In the genomic region with DNA sequence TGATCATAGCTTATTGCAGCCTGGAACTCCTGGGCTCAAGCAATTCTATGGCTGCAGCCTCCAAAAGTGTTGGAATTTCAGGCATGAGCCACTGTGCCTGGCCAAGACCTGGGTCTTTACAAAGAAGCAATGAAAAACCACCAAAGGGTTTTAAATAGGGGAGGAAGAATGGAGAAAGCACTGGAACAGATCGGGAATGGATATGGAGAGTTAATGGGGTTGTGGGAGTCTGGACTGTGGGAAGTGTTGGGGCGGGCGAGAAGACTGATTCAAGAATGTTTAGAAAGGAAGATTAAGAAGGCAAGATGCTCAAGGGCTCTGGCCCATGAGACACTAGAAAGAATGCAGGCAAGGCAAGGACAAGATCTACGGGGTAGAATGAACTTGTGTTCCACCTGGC, we compare ENCODE assay signal across 21 cellular contexts.
DNase-seq lines count a peak whose midpoint lies in the region; ATAC-seq and TF ChIP-seq lines count a peak whose summit lies in the region.
"Had no signal": no experiment of that assay in that cellular context is flagged by ENCODE, and none has a peak within 500 bp of the region (broad histone marks: within the 10 kb centered on the region; RNA-seq: fewer than 3 reads in every experiment).

No MANE protein-coding gene starts in this region.

- no peaks in the 10 kb centered on the region for H3K4me1 ChIP-seq in stomach
- H3K4me1 ChIP-seq: left lung, testis had no signal

- H3K4me1 Mint-ChIP-seq in T-helper 17 cell: peaks cover 10% of the 10 kb centered on the region

- peaks cover 23% of the 10 kb centered on the region for H3K36me3 Mint-ChIP-seq in T-helper 17 cell (ENCODE audit: low read depth)

- H3K27ac Mint-ChIP-seq in T-helper 17 cell: peak overlapping the region; percentile 75
- H3K27ac Mint-ChIP-seq: brain, GM23338 had no signal

- TF ChIP-seq CTCF in stomach (IDR thresholded peaks at IDR 0.05): no peak

- peak; percentile 6 for DNase-seq in activated effector memory CD4-positive, alpha-beta T cell treated with anti-CD3 and anti-CD28 coated beads, Interleukin-2, amount 50 U/mL, for 16 hours
- DNase-seq in activated effector memory CD4-positive, alpha-beta T cell treated with Interleukin-2 at 50 U/mL for 16 hours: no peak
- DNase-seq in T-helper 17 cell (no peak), left lobe of liver (ENCODE audit: low spot score) (peak; percentile 3), stomach (peak; percentile 3), SIG-M5 treated with dmso at 0.1 percent for 504 hours (lab: John Stamatoyannopoulos, UW; ENCODE audit: unreplicated experiment) (no peak), substantia nigra (lab: John Stamatoyannopoulos, UW) (no peak)
- DNase-seq: activated CD4-positive, alpha-beta T cell treated with anti-CD3 and anti-CD28 coated beads for 1 hour; activated T-cell treated with anti-CD3 and anti-CD28 coated beads for 4 hours; cortex of kidney; NCI-H1436; NCI-H526 treated with DMSO at 0.1 percent for 48 hours; RPMI8226; stimulated activated CD4-positive, alpha-beta T cell treated with anti-CD3 and anti-CD28 coated beads, Interleukin-12 subunit alpha, Interleukin-12 subunit beta, amount 100 ng/mL, for 4 hours; stimulated activated CD8-positive, alpha-beta memory T cell treated with anti-CD3 and anti-CD28 coated beads, Interleukin-4, amount 100 ng/mL, for 48 hours; testis had no signal

- peaks cover 0 to 7% (median 0%) of the 10 kb centered on the region in 4 donors for H3K36me3 ChIP-seq in stomach
- H3K36me3 ChIP-seq: left lung had no signal

- ATAC-seq in T-helper 17 cell (no peak), left lobe of liver (no peak)
- ATAC-seq: GM23338, SK-N-SH treated with all-trans-retinoic acid at 6 μM for 48 hours had no signal

- TF ChIP-seq EP300 in stomach (IDR thresholded peaks at IDR 0.05): no peak

- intact Hi-C loops in stomach (cut with DNase I; ENCODE audit: low total_unique reads): no loop called here

- WGBS in stomach, 5 donors: 88 to 99% (median 94%) methylated on average over 4 of the region's 4 CpGs

- H3K27ac ChIP-seq in stomach (no peak overlapping the region), substantia nigra (ENCODE audit: low read depth, low read length, poor library complexity, severe bottlenecking) (no peak overlapping the region)
- H3K27ac ChIP-seq: left lung, testis had no signal

- no peak overlapping the region for H3K4me3 Mint-ChIP-seq in T-helper 17 cell
- H3K4me3 Mint-ChIP-seq: brain, GM23338, IgD-negative memory B cell had no signal

- TF ChIP-seq POLR2A in stomach (IDR thresholded peaks at IDR 0.05): no peak

- no peak overlapping the region for H3K4me3 ChIP-seq in stomach
- H3K4me3 ChIP-seq: GM23338, left lung had no signal

- H3K9me3 ChIP-seq in T-helper 17 cell (ENCODE audit: control insufficient read depth, low read length, poor library complexity, severe bottlenecking): no peaks in the 10 kb centered on the region
- peaks cover 0 to 5% (median under 1%) of the 10 kb centered on the region in 4 donors for H3K9me3 ChIP-seq in stomach
- H3K9me3 ChIP-seq: left lung, testis had no signal

- peaks cover 0 to 12% (median 0%) of the 10 kb centered on the region in 3 donors for H3K27me3 ChIP-seq in stomach
- H3K27me3 ChIP-seq: left lung, testis had no signal

- H3K27me3 Mint-ChIP-seq in T-helper 17 cell: no peaks in the 10 kb centered on the region
- H3K27me3 Mint-ChIP-seq: IgD-negative memory B cell had no signal

Comparison
In these comparisons a context has a peak if more than half of its experiments do, and no peak if none do; other contexts are left out.
1. DNase-seq: peak in activated effector memory CD4-positive, alpha-beta T cell treated with anti-CD3 and anti-CD28 coated beads, Interleukin-2, amount 50 U/mL, for 16 hours (single experiment), left lobe of liver (single experiment) and stomach (single experiment); none in activated effector memory CD4-positive, alpha-beta T cell treated with Interleukin-2 at 50 U/mL for 16 hours (single experiment), T-helper 17 cell (0 of 3), SIG-M5 treated with dmso at 0.1 percent for 504 hours (single experiment) and substantia nigra (0 of 49).